13 cellular contexts compared by ENCODE assay signal in the genomic region with DNA sequence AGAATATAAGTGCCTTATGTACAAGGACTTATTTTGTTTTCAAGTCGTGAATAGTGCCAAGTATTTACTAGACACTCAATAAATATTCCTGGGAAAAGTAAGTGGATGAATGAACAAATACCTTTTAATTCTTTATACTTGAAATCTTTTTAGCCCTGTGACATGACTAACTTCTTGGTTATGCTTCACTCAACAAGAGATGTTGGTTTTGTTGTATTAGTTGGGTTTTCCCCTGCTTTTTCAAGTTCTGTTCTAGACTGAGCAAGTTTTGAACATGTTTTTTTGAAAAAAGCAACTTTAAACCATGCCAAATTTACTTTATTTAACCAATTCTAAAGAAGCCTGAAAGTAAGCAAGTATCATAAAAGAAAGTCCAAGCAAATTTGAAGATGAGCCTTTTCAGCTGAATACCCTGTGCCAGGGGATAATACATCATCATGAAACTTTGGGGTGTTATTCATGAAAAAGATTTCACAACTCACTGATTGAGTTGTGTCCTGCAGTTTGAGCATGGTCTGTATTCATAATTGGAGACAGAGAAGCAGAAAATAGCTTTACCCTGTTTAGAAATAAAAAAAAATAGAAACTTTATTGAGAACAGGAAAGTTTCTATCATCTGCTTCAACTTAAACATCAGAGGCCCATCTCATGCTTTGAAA. TPM values are rescaled to one million over a fixed set of nuclear protein-coding genes. Genes with fewer than 3 reads are reported as not detected.
DNase-seq lines count a peak whose midpoint lies in the region; ATAC-seq and TF ChIP-seq lines count a peak whose summit lies in the region.
"Had no signal": no experiment of that assay in that cellular context is flagged by ENCODE, and none has a peak within 500 bp of the region (broad histone marks: within the 10 kb centered on the region; RNA-seq: fewer than 3 reads in every experiment).

No MANE protein-coding gene starts in this region.

- H3K79me2 ChIP-seq in SK-N-SH (ENCODE audit: insufficient read depth): peaks cover 100% of the 10 kb centered on the region

- peaks cover 0 to 25% of the 10 kb centered on the region in 2 experiments; a peak in 2 of 4 replicates for H3K4me1 ChIP-seq in SK-N-SH (ENCODE audit: control insufficient read depth in 1 of 2, insufficient read depth in 2 of 2, low read depth in 1 of 2, low read length in 1 of 2)

- peak overlapping the region; percentile 29; the same call in 1 of the 2 replicates for H3K4me2 ChIP-seq in SK-N-SH

- ATAC-seq in SK-N-SH treated with all-trans-retinoic acid at 6 μM for 48 hours (no peak), HG02678 (IDR thresholded peaks at IDR 0.05; ENCODE audit: unreplicated experiment) (peak; percentile 85), HG03565 (IDR thresholded peaks at IDR 0.05; ENCODE audit: unreplicated experiment) (peak; percentile 81)
- ATAC-seq in stimulated activated naive B cell treated with anti-CD40 and anti-IgM and Interleukin-4, amounts not matched to agents 10 μg/mL and 1 μg/mL and 100 μg/mL, for 72 hours (replicated peaks): peak; percentile 93 to 95

- no peak overlapping the region for H3K4me3 ChIP-seq in SK-N-SH (ENCODE audit: low read depth in 2 of 2, low read length in 1 of 2)

- POLR2A ChIA-PET in SK-N-SH (lab: Yijun Ruan, JAX): no interaction called here

- H3K27ac Mint-ChIP-seq in stimulated activated naive B cell treated with anti-CD40 and anti-IgM and Interleukin-4, amounts not matched to agents 10 μg/mL and 1 μg/mL and 100 μg/mL, for 72 hours: peak overlapping the region; percentile 93
- H3K27ac Mint-ChIP-seq in activated T-helper 2 cell treated with anti-CD3 and anti-CD28 coated beads, Interferon-gamma antibody, Interleukin-2, Interleukin-4, amounts not matched to agents 10 μg/mL and 5 μg/mL and 100 μg/mL, durations not matched to agents 14 hours and 24 hours and 36 hours: no peak overlapping the region
- H3K27ac Mint-ChIP-seq: activated naive CD8-positive, alpha-beta T cell had no signal

- peaks cover 1 to 9% of the 10 kb centered on the region in 2 donors for H3K36me3 Mint-ChIP-seq in stimulated activated naive B cell treated with anti-CD40 and anti-IgM and Interleukin-4, amounts not matched to agents 10 μg/mL and 1 μg/mL and 100 μg/mL, for 72 hours
- H3K36me3 Mint-ChIP-seq in activated T-helper 2 cell treated with anti-CD3 and anti-CD28 coated beads, Interferon-gamma antibody, Interleukin-2, Interleukin-4, amounts not matched to agents 10 μg/mL and 5 μg/mL and 100 μg/mL, durations not matched to agents 14 hours and 24 hours and 36 hours (ENCODE audit: low read depth): no peaks in the 10 kb centered on the region

- TF ChIP-seq CTCF in SK-N-SH (IDR thresholded peaks at IDR 0.05): no peak

- no peaks in the 10 kb centered on the region for H3K27me3 Mint-ChIP-seq in stimulated activated naive B cell treated with anti-CD40 and anti-IgM and Interleukin-4, amounts not matched to agents 10 μg/mL and 1 μg/mL and 100 μg/mL, for 72 hours
- no peaks in the 10 kb centered on the region for H3K27me3 Mint-ChIP-seq in activated T-helper 2 cell treated with anti-CD3 and anti-CD28 coated beads, Interferon-gamma antibody, Interleukin-2, Interleukin-4, amounts not matched to agents 10 μg/mL and 5 μg/mL and 100 μg/mL, durations not matched to agents 14 hours and 24 hours and 36 hours (ENCODE audit: low read depth)
- H3K27me3 Mint-ChIP-seq: activated naive CD8-positive, alpha-beta T cell had no signal

- H3K27ac ChIP-seq in SK-N-SH (ENCODE audit: low read depth in 2 of 2, low read length in 1 of 2): peak overlapping the region; percentile 52 to 68; a peak in 3 of 4 replicates
- H3K27ac ChIP-seq: 22Rv1, epithelial cell of prostate had no signal

- intact Hi-C loops in activated T-helper 2 cell treated with anti-CD3 and anti-CD28 coated beads, Interferon-gamma antibody, Interleukin-2, Interleukin-4, amounts not matched to agents 10 μg/mL and 5 μg/mL and 100 μg/mL, durations not matched to agents 14 hours and 24 hours and 36 hours (cut with micrococcal nuclease): no loop called here

- no peaks in the 10 kb centered on the region for H3K9me3 ChIP-seq in SK-N-SH

- peaks cover 97% of the 10 kb centered on the region for H4K20me1 ChIP-seq in SK-N-SH (ENCODE audit: insufficient read depth)

- peaks cover 15 to 70% of the 10 kb centered on the region in 2 experiments for H3K36me3 ChIP-seq in SK-N-SH (replicated peaks in 1 of 2; ENCODE audit: control insufficient read depth in 1 of 2, insufficient read depth in 2 of 2, low read length in 1 of 2)

- peaks cover 38% of the 10 kb centered on the region for H3F3A ChIP-seq in SK-N-SH (replicated peaks; ENCODE audit: insufficient read depth)

- H3K4me1 Mint-ChIP-seq in stimulated activated naive B cell treated with anti-CD40 and anti-IgM and Interleukin-4, amounts not matched to agents 10 μg/mL and 1 μg/mL and 100 μg/mL, for 72 hours: peaks cover 29 to 36% of the 10 kb centered on the region in 2 donors
- no peaks in the 10 kb centered on the region for H3K4me1 Mint-ChIP-seq in activated T-helper 2 cell treated with anti-CD3 and anti-CD28 coated beads, Interferon-gamma antibody, Interleukin-2, Interleukin-4, amounts not matched to agents 10 μg/mL and 5 μg/mL and 100 μg/mL, durations not matched to agents 14 hours and 24 hours and 36 hours (ENCODE audit: low read depth)

- no peak for TF ChIP-seq RAD21 in SK-N-SH (IDR thresholded peaks at IDR 0.05; ENCODE audit: low read length)

- WGBS in SK-N-SH (ENCODE audit: low lambda C conversion rate): 83% methylated on average over 1 of the region's 1 CpG

- H3K27me3 ChIP-seq in SK-N-SH (ENCODE audit: insufficient read depth): no peaks in the 10 kb centered on the region

- peak overlapping the region; percentile 44 to 61 for H3K4me3 Mint-ChIP-seq in stimulated activated naive B cell treated with anti-CD40 and anti-IgM and Interleukin-4, amounts not matched to agents 10 μg/mL and 1 μg/mL and 100 μg/mL, for 72 hours
- H3K4me3 Mint-ChIP-seq in activated T-helper 2 cell treated with anti-CD3 and anti-CD28 coated beads, Interferon-gamma antibody, Interleukin-2, Interleukin-4, amounts not matched to agents 10 μg/mL and 5 μg/mL and 100 μg/mL, durations not matched to agents 14 hours and 24 hours and 36 hours (ENCODE audit: low read depth): no peak overlapping the region
- H3K4me3 Mint-ChIP-seq: activated naive CD8-positive, alpha-beta T cell had no signal

- DNase-seq in SK-N-SH (no peak), KG1 (lab: John Stamatoyannopoulos, UW) (no peak), AG08395 (ENCODE audit: low spot score) (no peak)
- DNase-seq in stimulated activated naive B cell treated with anti-CD40 and anti-IgM and Interleukin-4, amounts not matched to agents 10 μg/mL and 1 μg/mL and 100 μg/mL, for 72 hours: no peak
- DNase-seq in activated T-helper 2 cell treated with anti-CD3 and anti-CD28 coated beads, Interferon-gamma antibody, Interleukin-2, Interleukin-4, amounts not matched to agents 10 μg/mL and 5 μg/mL and 100 μg/mL, durations not matched to agents 14 hours and 24 hours and 36 hours (ENCODE audit: low spot score): no peak
- DNase-seq: NCI-H510A, T-helper 9 cell had no signal

- H3K9me2 ChIP-seq in SK-N-SH: no peaks in the 10 kb centered on the region

- CTCF ChIA-PET in SK-N-SH (lab: Yijun Ruan, JAX): no interaction called here

- no peaks in the 10 kb centered on the region for H3K9me3 Mint-ChIP-seq in stimulated activated naive B cell treated with anti-CD40 and anti-IgM and Interleukin-4, amounts not matched to agents 10 μg/mL and 1 μg/mL and 100 μg/mL, for 72 hours
- H3K9me3 Mint-ChIP-seq in activated T-helper 2 cell treated with anti-CD3 and anti-CD28 coated beads, Interferon-gamma antibody, Interleukin-2, Interleukin-4, amounts not matched to agents 10 μg/mL and 5 μg/mL and 100 μg/mL, durations not matched to agents 14 hours and 24 hours and 36 hours: no peaks in the 10 kb centered on the region

- TF ChIP-seq EP300 in SK-N-SH (IDR thresholded peaks at IDR 0.05; ENCODE audit: borderline replicate concordance in 1 of 2, low read depth in 1 of 2, low read length in 1 of 2): no peak

- no peak overlapping the region for H3K9ac ChIP-seq in SK-N-SH

- H2AFZ ChIP-seq in SK-N-SH (ENCODE audit: low read depth): no peak overlapping the region

TF ChIP-seq in SK-N-SH, 30 proteins besides CTCF, POLR2A, EP300 and RAD21:
- TF ChIP-seq FOSL2 (IDR thresholded peaks at IDR 0.05; ENCODE audit: borderline replicate concordance, low read depth): no peak

TF ChIP-seq in SK-N-SH treated with all-trans-retinoic acid at 6 μM for 48 hours, 23 proteins besides CTCF, POLR2A, EP300 and RAD21 (continues in another document):
- no peak for TF ChIP-seq GLIS3 (CRISPR knock-in tag; IDR thresholded peaks at IDR 0.05)
- TF ChIP-seq, protein P1, sequence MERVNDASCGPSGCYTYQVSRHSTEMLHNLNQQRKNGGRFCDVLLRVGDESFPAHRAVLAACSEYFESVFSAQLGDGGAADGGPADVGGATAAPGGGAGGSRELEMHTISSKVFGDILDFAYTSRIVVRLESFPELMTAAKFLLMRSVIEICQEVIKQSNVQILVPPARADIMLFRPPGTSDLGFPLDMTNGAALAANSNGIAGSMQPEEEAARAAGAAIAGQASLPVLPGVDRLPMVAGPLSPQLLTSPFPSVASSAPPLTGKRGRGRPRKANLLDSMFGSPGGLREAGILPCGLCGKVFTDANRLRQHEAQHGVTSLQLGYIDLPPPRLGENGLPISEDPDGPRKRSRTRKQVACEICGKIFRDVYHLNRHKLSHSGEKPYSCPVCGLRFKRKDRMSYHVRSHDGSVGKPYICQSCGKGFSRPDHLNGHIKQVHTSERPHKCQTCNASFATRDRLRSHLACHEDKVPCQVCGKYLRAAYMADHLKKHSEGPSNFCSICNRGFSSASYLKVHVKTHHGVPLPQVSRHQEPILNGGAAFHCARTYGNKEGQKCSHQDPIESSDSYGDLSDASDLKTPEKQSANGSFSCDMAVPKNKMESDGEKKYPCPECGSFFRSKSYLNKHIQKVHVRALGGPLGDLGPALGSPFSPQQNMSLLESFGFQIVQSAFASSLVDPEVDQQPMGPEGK (CRISPR knock-in tag; IDR thresholded peaks at IDR 0.05; ENCODE audit: borderline replicate concordance): no peak
- no peak for TF ChIP-seq ISL1 (CRISPR knock-in tag; IDR thresholded peaks at IDR 0.05)
- TF ChIP-seq ZFP3 (CRISPR knock-in tag; IDR thresholded peaks at IDR 0.05): no peak

RNA-seq across cellular contexts. Expression of gene LMO7, which starts 11.1 kb away (rescaled TPM):
- polyA plus RNA-seq in SK-N-SH (2012; rRNA removed): 83.6 and 94.9 TPM in 2 replicates
- polyA plus RNA-seq in SK-N-SH (2012; cell fraction: cytosol; rRNA removed): 49.1 and 49.4 TPM in 2 replicates
- polyA plus RNA-seq in SK-N-SH (2012; cell fraction: nucleus; rRNA removed): 381 and 554 TPM in 2 replicates
- total RNA-seq in activated T-helper 2 cell treated with anti-CD3 and anti-CD28 coated beads, Interferon-gamma antibody, Interleukin-2, Interleukin-4, amounts not matched to agents 10 μg/mL and 5 μg/mL and 100 μg/mL, durations not matched to agents 14 hours and 24 hours and 36 hours: 6.2 and 6.9 TPM in 2 replicates
